ENCODE assay signal across 2 cellular contexts in the genomic region with DNA sequence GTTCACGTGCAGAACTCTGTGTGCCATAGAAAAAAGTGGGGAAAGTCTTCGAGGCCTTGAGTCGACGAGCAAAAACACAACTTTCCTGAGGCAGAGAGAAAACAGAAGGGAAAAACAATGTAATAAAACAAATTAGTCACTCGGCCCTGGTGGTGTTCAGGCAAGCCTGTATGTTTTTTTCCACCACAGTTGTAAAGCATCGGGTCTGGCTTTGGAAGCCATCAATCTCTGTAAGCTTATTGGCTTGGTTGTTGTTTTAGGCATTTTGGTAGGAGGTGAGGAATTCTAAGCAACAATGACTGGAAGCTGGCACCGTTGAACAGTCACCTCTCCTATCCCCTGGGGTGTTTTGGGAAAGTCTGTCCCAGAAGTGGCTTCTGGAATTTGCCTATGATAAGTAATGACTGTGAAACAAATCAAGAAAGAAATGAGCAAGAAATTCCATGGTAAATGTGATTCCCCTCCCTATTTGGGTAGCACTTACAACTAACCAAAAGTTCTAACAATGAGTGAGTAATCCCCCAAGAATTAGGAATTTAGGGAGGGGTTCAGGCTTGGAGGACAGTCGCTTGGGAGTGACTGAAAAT.
TF ChIP-seq lines count a peak whose summit lies in the region.

No MANE protein-coding gene starts in this region.

TF ChIP-seq in IMR-90, 13 proteins besides CTCF, POLR2A, EP300 and RAD21:
- TF ChIP-seq, protein P1, sequence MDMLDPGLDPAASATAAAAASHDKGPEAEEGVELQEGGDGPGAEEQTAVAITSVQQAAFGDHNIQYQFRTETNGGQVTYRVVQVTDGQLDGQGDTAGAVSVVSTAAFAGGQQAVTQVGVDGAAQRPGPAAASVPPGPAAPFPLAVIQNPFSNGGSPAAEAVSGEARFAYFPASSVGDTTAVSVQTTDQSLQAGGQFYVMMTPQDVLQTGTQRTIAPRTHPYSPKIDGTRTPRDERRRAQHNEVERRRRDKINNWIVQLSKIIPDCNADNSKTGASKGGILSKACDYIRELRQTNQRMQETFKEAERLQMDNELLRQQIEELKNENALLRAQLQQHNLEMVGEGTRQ (IDR thresholded peaks at IDR 0.05; ENCODE audit: low read depth, low read length) = no peak
- TF ChIP-seq RCOR1 (IDR thresholded peaks at IDR 0.05; ENCODE audit: insufficient replicate concordance, low read length) (no peak), FOS (IDR thresholded peaks at IDR 0.05; ENCODE audit: low read depth, low read length) (no peak), SMC3 (IDR thresholded peaks at IDR 0.05; ENCODE audit: low read depth, low read length) (no peak), BHLHE40 (IDR thresholded peaks at IDR 0.05; ENCODE audit: low read depth, low read length) (no peak), MXI1 (IDR thresholded peaks at IDR 0.05; ENCODE audit: borderline replicate concordance, low read depth, low read length) (no peak), CHD1 (IDR thresholded peaks at IDR 0.05; ENCODE audit: low read depth, low read length) (no peak), MAFK (IDR thresholded peaks at IDR 0.05; ENCODE audit: low read depth, low read length) (no peak), CEBPB (IDR thresholded peaks at IDR 0.05; ENCODE audit: low read depth, low read length) (no peak), MAZ (IDR thresholded peaks at IDR 0.05; ENCODE audit: borderline replicate concordance, low read depth, low read length) (no peak), RFX5 (IDR thresholded peaks at IDR 0.05; ENCODE audit: low read depth, low read length) (no peak)
- TF ChIP-seq, protein P2, sequence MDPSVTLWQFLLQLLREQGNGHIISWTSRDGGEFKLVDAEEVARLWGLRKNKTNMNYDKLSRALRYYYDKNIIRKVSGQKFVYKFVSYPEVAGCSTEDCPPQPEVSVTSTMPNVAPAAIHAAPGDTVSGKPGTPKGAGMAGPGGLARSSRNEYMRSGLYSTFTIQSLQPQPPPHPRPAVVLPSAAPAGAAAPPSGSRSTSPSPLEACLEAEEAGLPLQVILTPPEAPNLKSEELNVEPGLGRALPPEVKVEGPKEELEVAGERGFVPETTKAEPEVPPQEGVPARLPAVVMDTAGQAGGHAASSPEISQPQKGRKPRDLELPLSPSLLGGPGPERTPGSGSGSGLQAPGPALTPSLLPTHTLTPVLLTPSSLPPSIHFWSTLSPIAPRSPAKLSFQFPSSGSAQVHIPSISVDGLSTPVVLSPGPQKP (IDR thresholded peaks at IDR 0.05; ENCODE audit: borderline replicate concordance, low read depth, low read length) = no peak
TF ChIP-seq in IMR-90: peak in this region for 0.

TF ChIP-seq in H1, 55 proteins besides CTCF, POLR2A, EP300 and RAD21:
- TF ChIP-seq CHD2 (IDR thresholded peaks at IDR 0.05; ENCODE audit: low read length) = no peak
- TF ChIP-seq CEBPB (IDR thresholded peaks at IDR 0.05; ENCODE audit: low read depth, low read length) = no peak
- no peak for TF ChIP-seq SIRT6 (IDR thresholded peaks at IDR 0.05; ENCODE audit: low read length)
- TF ChIP-seq JUND (IDR thresholded peaks at IDR 0.05; ENCODE audit: low read length) = peak; percentile 57; the same call in 1 of the 2 replicates
